2 cellular contexts compared by ENCODE assay signal in the genomic region with DNA sequence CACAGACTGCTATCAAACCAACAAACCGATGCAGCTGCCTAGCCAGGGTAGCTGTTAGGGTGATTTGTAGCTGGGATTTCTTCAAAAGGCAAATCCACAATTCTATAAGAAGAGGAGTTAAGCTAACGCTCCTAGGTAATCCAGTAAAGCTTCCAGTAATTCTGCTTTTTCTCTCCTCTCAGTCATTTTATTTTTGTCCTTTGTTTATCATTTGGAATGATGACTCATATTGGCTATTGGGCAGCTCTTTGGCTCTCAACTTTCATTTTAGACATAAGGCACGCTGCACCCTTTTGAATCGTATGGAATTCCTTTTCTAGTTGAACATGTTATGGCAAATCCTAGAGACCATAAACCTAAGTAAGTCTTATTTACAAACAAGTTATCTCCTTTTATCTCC.
TF ChIP-seq lines count a peak whose summit lies in the region.

No MANE protein-coding gene starts in this region.

TF ChIP-seq in IMR-90, 13 proteins besides CTCF, POLR2A, EP300 and RAD21:
- no peak for TF ChIP-seq RCOR1 (IDR thresholded peaks at IDR 0.05; ENCODE audit: insufficient replicate concordance, low read length)
- peak; percentile 90 for TF ChIP-seq FOS (IDR thresholded peaks at IDR 0.05; ENCODE audit: low read depth, low read length)

TF ChIP-seq in K562, 482 proteins besides CTCF, POLR2A, EP300 and RAD21:
- TF ChIP-seq FOSL1 (tag; conservative IDR thresholded peaks at IDR 0.05) (peak; percentile 76), HCFC1 (IDR thresholded peaks at IDR 0.05; ENCODE audit: low read depth, low read length) (no peak), JUND (IDR thresholded peaks at IDR 0.05; ENCODE audit: borderline replicate concordance, low read depth, low read length) (peak; percentile 53; the same call in 1 of the 2 replicates), JUND (tag; IDR thresholded peaks at IDR 0.05; ENCODE audit: borderline replicate concordance, low read depth, low read length) (peak; percentile 54; the same call in 1 of the 3 replicates), ZKSCAN3 (CRISPR knock-in tag; IDR thresholded peaks at IDR 0.05) (no peak), SAP30 (IDR thresholded peaks at IDR 0.05; ENCODE audit: borderline replicate concordance, insufficient read depth, low read depth, low read length, poor library complexity, severe bottlenecking) (no peak)
- TF ChIP-seq, protein P1, sequence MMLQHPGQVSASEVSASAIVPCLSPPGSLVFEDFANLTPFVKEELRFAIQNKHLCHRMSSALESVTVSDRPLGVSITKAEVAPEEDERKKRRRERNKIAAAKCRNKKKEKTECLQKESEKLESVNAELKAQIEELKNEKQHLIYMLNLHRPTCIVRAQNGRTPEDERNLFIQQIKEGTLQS (IDR thresholded peaks at IDR 0.05) = peak; percentile 55
- TF ChIP-seq, protein P1 (CRISPR knock-in tag; conservative IDR thresholded peaks at IDR 0.05) = no peak
